In the genomic region with DNA sequence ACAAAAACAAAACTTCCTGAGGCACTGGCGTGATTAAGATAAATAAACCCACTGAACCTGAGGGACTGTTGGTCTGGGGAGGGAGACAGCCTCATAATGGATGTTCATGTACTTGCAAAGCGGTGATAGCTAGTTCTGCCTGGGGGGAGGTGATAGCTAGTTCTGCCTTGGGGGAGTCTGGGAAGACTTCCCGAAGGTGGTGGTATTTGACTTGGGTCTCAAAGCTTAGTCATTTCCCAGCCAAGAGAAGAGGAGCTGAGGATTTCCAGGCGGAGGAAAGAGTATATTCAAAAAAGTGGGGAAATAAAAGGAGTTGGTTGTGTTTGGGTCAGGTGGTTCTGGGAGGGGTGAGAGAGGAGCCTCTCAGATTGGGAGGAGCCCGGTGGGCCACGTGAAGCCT, we compare ENCODE assay signal across 24 cellular contexts. TPM values are rescaled to one million over a fixed set of nuclear protein-coding genes. Genes with fewer than 3 reads are reported as not detected.
DNase-seq lines count a peak whose midpoint lies in the region; ATAC-seq lines count a peak whose summit lies in the region.
"Had no signal": no experiment of that assay in that cellular context is flagged by ENCODE, and none has a peak within 500 bp of the region (broad histone marks: within the 10 kb centered on the region; RNA-seq: fewer than 3 reads in every experiment).

No MANE protein-coding gene starts in this region.

- H3K27ac Mint-ChIP-seq in activated naive CD4-positive, alpha-beta T cell treated with anti-CD3 and anti-CD28 coated beads, Interleukin-2, amount 50 U/mL, for 72 hours, result peak overlapping the region; percentile 26 to 62
- H3K27ac Mint-ChIP-seq in IgD-negative memory B cell, result peak overlapping the region; percentile 61 to 96 (median 79)
- peak overlapping the region; percentile 5 to 78 for H3K27ac Mint-ChIP-seq in effector memory CD8-positive, alpha-beta T cell
- peak overlapping the region; percentile 73 for H3K27ac Mint-ChIP-seq in stimulated activated memory B cell treated with anti-CD40 and anti-IgM and Interleukin-4, amounts not matched to agents 10 μg/mL and 1 μg/mL and 100 μg/mL, for 72 hours
- H3K27ac Mint-ChIP-seq: activated CD8-positive, alpha-beta memory T cell treated with anti-CD3 and anti-CD28 coated beads, Interleukin-2, amount 10 ng/mL, durations not matched to agents 7 days and 5 days; activated T-helper 1 cell treated with anti-CD3 and anti-CD28 coated beads, Interleukin-12 subunit alpha, Interleukin-12 subunit beta, Interleukin-2, Interleukin-4 antibody, amounts not matched to agents 30 ng/mL and 10 ng/mL and 1 ng/mL, durations not matched to agents 14 hours and 24 hours and 36 hours had no signal

- H3K4me3 Mint-ChIP-seq in IgD-negative memory B cell, result peak overlapping the region in 3 of 4 donors; percentile 68 to 83 (median 78)
- no peak overlapping the region for H3K4me3 Mint-ChIP-seq in effector memory CD8-positive, alpha-beta T cell
- H3K4me3 Mint-ChIP-seq in stimulated activated memory B cell treated with anti-CD40 and anti-IgM and Interleukin-4, amounts not matched to agents 10 μg/mL and 1 μg/mL and 100 μg/mL, for 72 hours, result peak overlapping the region; percentile 3
- H3K4me3 Mint-ChIP-seq: activated CD8-positive, alpha-beta memory T cell treated with anti-CD3 and anti-CD28 coated beads, Interleukin-2, amount 10 ng/mL, durations not matched to agents 7 days and 5 days; activated T-helper 1 cell treated with anti-CD3 and anti-CD28 coated beads, Interleukin-12 subunit alpha, Interleukin-12 subunit beta, Interleukin-2, Interleukin-4 antibody, amounts not matched to agents 30 ng/mL and 10 ng/mL and 1 ng/mL, durations not matched to agents 14 hours and 24 hours and 36 hours had no signal

- H3K27me3 Mint-ChIP-seq in IgD-negative memory B cell, result peaks cover 1% of the 10 kb centered on the region
- no peaks in the 10 kb centered on the region for H3K27me3 Mint-ChIP-seq in effector memory CD8-positive, alpha-beta T cell
- no peaks in the 10 kb centered on the region for H3K27me3 Mint-ChIP-seq in stimulated activated memory B cell treated with anti-CD40 and anti-IgM and Interleukin-4, amounts not matched to agents 10 μg/mL and 1 μg/mL and 100 μg/mL, for 72 hours
- H3K27me3 Mint-ChIP-seq: activated CD8-positive, alpha-beta memory T cell treated with anti-CD3 and anti-CD28 coated beads, Interleukin-2, amount 10 ng/mL, durations not matched to agents 7 days and 5 days had no signal

- ATAC-seq in activated naive CD4-positive, alpha-beta T cell treated with anti-CD3 and anti-CD28 coated beads, Interleukin-2, amount 50 U/mL, for 72 hours, result no peak
- no peak for ATAC-seq in effector memory CD8-positive, alpha-beta T cell (replicated peaks)
- no peak for ATAC-seq in stimulated activated memory B cell treated with anti-CD40 and anti-IgM and Interleukin-4, amounts not matched to agents 10 μg/mL and 1 μg/mL and 100 μg/mL, for 72 hours
- ATAC-seq: activated CD8-positive, alpha-beta memory T cell treated with anti-CD3 and anti-CD28 coated beads, Interleukin-2, amount 10 ng/mL, durations not matched to agents 7 days and 5 days; heart right ventricle; left cardiac atrium; Panc1; pancreas had no signal

- H3K36me3 Mint-ChIP-seq in activated naive CD4-positive, alpha-beta T cell treated with anti-CD3 and anti-CD28 coated beads, Interleukin-2, amount 50 U/mL, for 72 hours, result peaks cover 5 to 22% of the 10 kb centered on the region in 2 donors
- H3K36me3 Mint-ChIP-seq in IgD-negative memory B cell, result peaks cover 7% of the 10 kb centered on the region
- H3K36me3 Mint-ChIP-seq in effector memory CD8-positive, alpha-beta T cell (ENCODE audit: insufficient read depth), result peaks cover 17% of the 10 kb centered on the region
- H3K36me3 Mint-ChIP-seq in stimulated activated memory B cell treated with anti-CD40 and anti-IgM and Interleukin-4, amounts not matched to agents 10 μg/mL and 1 μg/mL and 100 μg/mL, for 72 hours, result peaks cover 31% of the 10 kb centered on the region

- H3K9me3 Mint-ChIP-seq in activated naive CD4-positive, alpha-beta T cell treated with anti-CD3 and anti-CD28 coated beads, Interleukin-2, amount 50 U/mL, for 72 hours, result no peaks in the 10 kb centered on the region
- no peaks in the 10 kb centered on the region for H3K9me3 Mint-ChIP-seq in IgD-negative memory B cell
- no peaks in the 10 kb centered on the region for H3K9me3 Mint-ChIP-seq in effector memory CD8-positive, alpha-beta T cell
- H3K9me3 Mint-ChIP-seq in stimulated activated memory B cell treated with anti-CD40 and anti-IgM and Interleukin-4, amounts not matched to agents 10 μg/mL and 1 μg/mL and 100 μg/mL, for 72 hours, result no peaks in the 10 kb centered on the region
- H3K9me3 Mint-ChIP-seq: activated T-helper 1 cell treated with anti-CD3 and anti-CD28 coated beads, Interleukin-12 subunit alpha, Interleukin-12 subunit beta, Interleukin-2, Interleukin-4 antibody, amounts not matched to agents 30 ng/mL and 10 ng/mL and 1 ng/mL, durations not matched to agents 14 hours and 24 hours and 36 hours had no signal

- peaks cover 51 to 62% (median 60%) of the 10 kb centered on the region in 3 donors for H3K4me1 Mint-ChIP-seq in IgD-negative memory B cell
- H3K4me1 Mint-ChIP-seq in effector memory CD8-positive, alpha-beta T cell (ENCODE audit: low read depth in 2 of 2), result peaks cover 46 to 60% of the 10 kb centered on the region in 2 donors
- peaks cover 63% of the 10 kb centered on the region for H3K4me1 Mint-ChIP-seq in stimulated activated memory B cell treated with anti-CD40 and anti-IgM and Interleukin-4, amounts not matched to agents 10 μg/mL and 1 μg/mL and 100 μg/mL, for 72 hours

- DNase-seq in activated naive CD4-positive, alpha-beta T cell treated with anti-CD3 and anti-CD28 coated beads, Interleukin-2, amount 50 U/mL, for 72 hours (ENCODE audit: low spot score in 2 of 2), result no peak
- DNase-seq in activated naive CD4-positive, alpha-beta T cell treated with anti-CD3 and anti-CD28 coated beads, Interleukin-2, amount 50 U/mL, for 16 hours, result no peak
- no peak for DNase-seq in effector memory CD8-positive, alpha-beta T cell
- DNase-seq in activated CD4-positive, alpha-beta T cell treated with anti-CD3 and anti-CD28 coated beads, Interleukin-2, amount 50 U/mL, for 48 hours, result no peak
- DNase-seq in middle frontal gyrus (ENCODE audit: extremely low spot score, low spot score) (no peak), NCI-H446 treated with DMSO at 0.1 percent for 48 hours (lab: John Stamatoyannopoulos, UW) (no peak)
- DNase-seq: activated CD4-positive, alpha-beta T cell treated with anti-CD3 and anti-CD28 coated beads for 1 hour; activated CD8-positive, alpha-beta memory T cell treated with anti-CD3 and anti-CD28 coated beads, Interleukin-2, amount 10 ng/mL, durations not matched to agents 7 days and 5 days; cerebellar nuclear complex; heart right ventricle; left cardiac atrium; MM.1S; NCI-H1417 treated with DMSO at 0.1 percent for 48 hours; NCI-H446; NK-92 treated with Interleukin-12 subunit alpha and Interleukin-12 subunit beta, amount 100 ng/mL, for 24 hours; pancreas; SHP77 treated with DMSO at 0.1 percent for 48 hours; spleen; stimulated activated CD4-positive, alpha-beta T cell treated with anti-CD3 and anti-CD28 coated beads, Interleukin-2, amount 100 ng/mL, for 48 hours; stimulated activated naive CD4-positive, alpha-beta T cell treated with Interleukin-2 at 50 U/mL for 16 hours had no signal

RNA-seq across cellular contexts. Expression of a gene that starts 24.7 kb away (rescaled TPM):
- total RNA-seq in activated naive CD4-positive, alpha-beta T cell treated with anti-CD3 and anti-CD28 coated beads, Interleukin-2, amount 50 U/mL, for 72 hours, result 10 to 100 TPM; 63.2 to 94.8 TPM
- polyA plus RNA-seq in IgD-negative memory B cell, result 44.9 TPM

Comparison
In these comparisons a context has a peak if more than half of its experiments do, and no peak if none do; other contexts are left out.
1. H3K4me3 Mint-ChIP-seq: peak in IgD-negative memory B cell (3 of 4) and stimulated activated memory B cell treated with anti-CD40 and anti-IgM and Interleukin-4, amounts not matched to agents 10 μg/mL and 1 μg/mL and 100 μg/mL, for 72 hours (single experiment); none in effector memory CD8-positive, alpha-beta T cell (0 of 2).
2. Peak in every context shown above with its lines, with median percentiles within 50 percentile points of each other: H3K27ac Mint-ChIP-seq.